In the genomic region with DNA sequence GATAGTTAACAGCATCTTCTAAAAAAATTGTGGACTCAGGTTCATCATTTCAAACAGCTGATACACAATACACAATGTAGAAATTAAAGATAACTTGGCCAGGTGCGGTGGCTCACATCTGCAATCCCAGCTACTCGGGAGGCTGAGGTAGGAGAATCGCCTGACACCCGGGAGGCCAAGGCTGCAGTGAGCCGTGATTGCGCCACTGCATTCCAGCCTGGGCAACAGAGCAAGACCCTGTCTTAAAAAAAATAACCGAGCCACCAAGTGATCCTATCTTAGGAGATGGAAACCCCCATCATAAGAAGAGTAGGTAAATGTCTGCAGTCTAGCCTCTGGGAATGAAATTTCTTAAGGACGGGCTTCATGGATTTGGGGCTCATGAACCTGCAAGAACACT, we compare ENCODE assay signal across 20 cellular contexts.
DNase-seq lines count a peak whose midpoint lies in the region; ATAC-seq and TF ChIP-seq lines count a peak whose summit lies in the region.
"Had no signal": no experiment of that assay in that cellular context is flagged by ENCODE, and none has a peak within 500 bp of the region (broad histone marks: within the 10 kb centered on the region; RNA-seq: fewer than 3 reads in every experiment).

No MANE protein-coding gene starts in this region.

- no peak overlapping the region for H3K4me2 ChIP-seq in mammary epithelial cell (ENCODE audit: insufficient read depth, low read depth, low read length)
- no peak overlapping the region for H3K4me2 ChIP-seq in MM.1S (ENCODE audit: low read depth, low read length)
- H3K4me2 ChIP-seq: SK-N-SH had no signal

- H3K36me3 Mint-ChIP-seq in MCF 10A (ENCODE audit: insufficient read depth, unreplicated experiment) (peaks cover 4% of the 10 kb centered on the region), WTC11 (peaks cover 16% of the 10 kb centered on the region)
- H3K36me3 Mint-ChIP-seq: CD8-positive, alpha-beta memory T cell had no signal

- H3K27me3 Mint-ChIP-seq in MCF 10A (ENCODE audit: insufficient read depth, unreplicated experiment) (no peaks in the 10 kb centered on the region), WTC11 (ENCODE audit: low read depth) (no peaks in the 10 kb centered on the region)
- H3K27me3 Mint-ChIP-seq: CD8-positive, alpha-beta memory T cell had no signal

- H3K27ac ChIP-seq in mammary epithelial cell (ENCODE audit: insufficient read depth, low read depth, low read length) (no peak overlapping the region), stomach (peak overlapping the region; percentile 36 to 81 (median 57)), MM.1S (ENCODE audit: low read length) (no peak overlapping the region)
- H3K27ac ChIP-seq: 22Rv1 had no signal

- no peaks in the 10 kb centered on the region for H3K9me3 ChIP-seq in mammary epithelial cell (replicated peaks; ENCODE audit: insufficient read depth, low read length)
- no peaks in the 10 kb centered on the region for H3K9me3 ChIP-seq in stomach
- H3K9me3 ChIP-seq in MM.1S (replicated peaks; ENCODE audit: insufficient read depth, low read length), result no peaks in the 10 kb centered on the region
- H3K9me3 ChIP-seq: SK-N-SH had no signal

- H3K27ac Mint-ChIP-seq in MCF 10A (ENCODE audit: low read depth, unreplicated experiment), result peak overlapping the region; percentile 70
- no peak overlapping the region for H3K27ac Mint-ChIP-seq in WTC11

- H3K79me2 ChIP-seq in mammary epithelial cell (ENCODE audit: insufficient read depth, low read length), result no peaks in the 10 kb centered on the region
- no peaks in the 10 kb centered on the region for H3K79me2 ChIP-seq in MM.1S (ENCODE audit: low read length)

- H3K9me3 Mint-ChIP-seq in MCF 10A (ENCODE audit: unreplicated experiment), result no peaks in the 10 kb centered on the region
- H3K9me3 Mint-ChIP-seq in WTC11, result peaks cover 23% of the 10 kb centered on the region
- H3K9me3 Mint-ChIP-seq: CD8-positive, alpha-beta memory T cell had no signal

- CTCF ChIA-PET in MCF 10A (lab: Yijun Ruan, JAX), result interaction anchor here (1.2 kb wide), 1 partner anchor 171 kb away, joined by 4 read pairs; no protein-coding TSS in a partner anchor
- CTCF ChIA-PET in mammary epithelial cell (lab: Charles Lee; ENCODE audit: low non-redundant PET), result no interaction called here
- CTCF ChIA-PET in WTC11 (lab: Charles Lee), result no interaction called here

- peaks cover 33% of the 10 kb centered on the region for H3K4me1 ChIP-seq in mammary epithelial cell (ENCODE audit: insufficient read depth, low read length)
- peaks cover 17 to 46% (median 34%) of the 10 kb centered on the region in 4 donors for H3K4me1 ChIP-seq in stomach
- H3K4me1 ChIP-seq in MM.1S (ENCODE audit: low read length), result no peaks in the 10 kb centered on the region

- TF ChIP-seq POLR2A in stomach (IDR thresholded peaks at IDR 0.05), result no peak

- H3K4me3 ChIP-seq in mammary epithelial cell (replicated peaks in 1 of 3; ENCODE audit: insufficient read depth in 1 of 3, low read depth in 2 of 3, low read length in 3 of 3) (no peak overlapping the region), stomach (no peak overlapping the region), MM.1S (ENCODE audit: low read length) (no peak overlapping the region)

- H2AFZ ChIP-seq in mammary epithelial cell (ENCODE audit: low read depth, low read length) (no peak overlapping the region), MM.1S (ENCODE audit: low read length) (no peak overlapping the region)

- H3K27me3 ChIP-seq in mammary epithelial cell (ENCODE audit: insufficient read depth, low read length), result no peaks in the 10 kb centered on the region
- H3K27me3 ChIP-seq in stomach, result no peaks in the 10 kb centered on the region
- no peaks in the 10 kb centered on the region for H3K27me3 ChIP-seq in MM.1S (replicated peaks; ENCODE audit: insufficient read depth, low read length)

- over 99% methylated on average over 8 of the region's 8 CpGs for WGBS in mammary epithelial cell (ENCODE audit: low coverage, missing lambda C conversion rate)
- WGBS in stomach, 5 donors, result 86 to 91% (median 89%) methylated on average over 8 of the region's 8 CpGs

- in situ Hi-C loops in mammary epithelial cell (cut with MboI; ENCODE audit: low sequenced_read_pairs in 2 of 2), result loop anchor here (5.0 to 25.0 kb wide), 2 partner anchors 170 to 530 kb away; no protein-coding TSS in a partner anchor
- in situ Hi-C loops in G401 (cut with HindIII; ENCODE audit: low sequenced_read_pairs), result no loop called here

- H3K4me1 Mint-ChIP-seq in MCF 10A (ENCODE audit: insufficient read depth, unreplicated experiment), result peaks cover 15% of the 10 kb centered on the region
- H3K4me1 Mint-ChIP-seq in WTC11, result peaks cover 37% of the 10 kb centered on the region

- H4K20me1 ChIP-seq in mammary epithelial cell (ENCODE audit: insufficient read depth, low read length), result no peaks in the 10 kb centered on the region
- H4K20me1 ChIP-seq in MM.1S (ENCODE audit: insufficient read depth, low read length), result no peaks in the 10 kb centered on the region

- BruUV-seq in MCF 10A (replicated peaks; lab: Mats Ljungman, UMichigan), result no TSS peak
- no TSS peak for BruUV-seq in mammary epithelial cell (replicated peaks; lab: Mats Ljungman, UMichigan)

- POLR2A ChIA-PET in MCF 10A (lab: Yijun Ruan, JAX) (interaction anchor here (0.5 to 1.0 kb wide), 3 partner anchors 13 to 164 kb away, joined by 3 to 4 read pairs (median 4); no protein-coding TSS in a partner anchor), WTC11 (lab: Charles Lee) (no interaction called here)

- intact Hi-C loops in MCF 10A (cut with micrococcal nuclease), result no loop called here
- intact Hi-C loops in mammary epithelial cell (cut with micrococcal nuclease), result loop anchor here (5.0 kb wide), 1 partner anchor 1210 kb away; no protein-coding TSS in a partner anchor
- intact Hi-C loops in stomach (cut with DNase I; ENCODE audit: low total_unique reads), result no loop called here

- H3K9ac ChIP-seq in mammary epithelial cell (ENCODE audit: insufficient read depth, low read length), result no peak overlapping the region
- no peak overlapping the region for H3K9ac ChIP-seq in MM.1S (ENCODE audit: low read length)
- H3K9ac ChIP-seq: SK-N-SH had no signal

- dilution Hi-C loops in mammary epithelial cell (cut with HindIII; ENCODE audit: low sequenced_read_pairs), result no loop called here

- DNase-seq in MCF 10A (ENCODE audit: unreplicated experiment) (no peak), mammary epithelial cell (no peak), WTC11 (ENCODE audit: low spot score) (no peak), kidney tubule cell (ENCODE audit: low spot score) (peak; percentile 43), stomach (no peak), G401 (ENCODE audit: low spot score) (no peak), MM.1S (no peak)
- DNase-seq: AML-193; C1 segment of cervical spinal cord; CD8-positive, alpha-beta memory T cell; GF-D8; KBM-7; NCI-H1105; NCI-H146; NCI-H524 treated with DMSO at 0.1 percent for 48 hours; RPMI8226; SIG-M5; SK-N-SH had no signal

- no peak for TF ChIP-seq EP300 in stomach (IDR thresholded peaks at IDR 0.05)

- no peaks in the 10 kb centered on the region for H3F3A ChIP-seq in MM.1S (ENCODE audit: insufficient read depth, low read length)

- no peak for TF ChIP-seq CTCF in MCF 10A (IDR thresholded peaks at IDR 0.05; ENCODE audit: unreplicated experiment)
- TF ChIP-seq CTCF in mammary epithelial cell (conservative IDR thresholded peaks at IDR 0.05 in 1 of 2, IDR thresholded peaks at IDR 0.05 in 1 of 2; ENCODE audit: extremely low read depth in 1 of 2, insufficient read depth in 1 of 2, low read depth in 1 of 2, low read length in 2 of 2), result no peak
- no peak for TF ChIP-seq CTCF in WTC11 (IDR thresholded peaks at IDR 0.05)
- TF ChIP-seq CTCF in stomach (IDR thresholded peaks at IDR 0.05), result no peak
- no peak for TF ChIP-seq CTCF in MM.1S (IDR thresholded peaks at IDR 0.05; ENCODE audit: low read length)

- H3K4me3 Mint-ChIP-seq in MCF 10A (ENCODE audit: unreplicated experiment) (no peak overlapping the region), WTC11 (no peak overlapping the region)
- H3K4me3 Mint-ChIP-seq: CD8-positive, alpha-beta memory T cell had no signal

- ATAC-seq in WTC11 (no peak), HG03439 (IDR thresholded peaks at IDR 0.05; ENCODE audit: unreplicated experiment) (no peak)

- no peaks in the 10 kb centered on the region for H3K9me2 ChIP-seq in MM.1S (replicated peaks; ENCODE audit: insufficient read depth, low read length)
- H3K9me2 ChIP-seq: SK-N-SH had no signal

- H3K36me3 ChIP-seq in mammary epithelial cell (ENCODE audit: insufficient read depth, low read length) (no peaks in the 10 kb centered on the region), stomach (no peaks in the 10 kb centered on the region), MM.1S (replicated peaks; ENCODE audit: insufficient read depth, low read length) (no peaks in the 10 kb centered on the region)

TF ChIP-seq in WTC11, 78 proteins besides CTCF, POLR2A, EP300 and RAD21:
- TF ChIP-seq CREM (CRISPR knock-in tag; IDR thresholded peaks at IDR 0.05) (no peak), ZNF121 (CRISPR knock-in tag; IDR thresholded peaks at IDR 0.05) (peak; percentile 70; the same call in 1 of the 2 replicates), MYBL2 (CRISPR knock-in tag; IDR thresholded peaks at IDR 0.05) (no peak)

Comparison
In these comparisons a context has a peak if more than half of its experiments do, and no peak if none do; other contexts are left out.
1. H3K27ac ChIP-seq: peak in stomach (5 of 5); none in mammary epithelial cell (single experiment) and MM.1S (single experiment).